Comparison of ENCODE assay signal across 19 cellular contexts in genomic region chr2:32652555-32653209, GRCh38. TPM values are rescaled to one million over a fixed set of nuclear protein-coding genes. Genes with fewer than 3 reads are reported as not detected.
DNase-seq lines count a peak whose midpoint lies in the region; ATAC-seq and TF ChIP-seq lines count a peak whose summit lies in the region.
"Had no signal": no experiment of that assay in that cellular context is flagged by ENCODE, and none has a peak within 500 bp of the region (broad histone marks: within the 10 kb centered on the region; RNA-seq: fewer than 3 reads in every experiment).

No MANE protein-coding gene starts in this region.

- H2BK120ac ChIP-seq in mesenchymal stem cell (ENCODE audit: low read depth, low read length) = no peak overlapping the region

- peaks cover 9% of the 10 kb centered on the region for H3K79me1 ChIP-seq in mesenchymal stem cell (replicated peaks; ENCODE audit: low read length, poor library complexity, severe bottlenecking)

- no peak for ATAC-seq in WTC11
- ATAC-seq: activated naive CD4-positive, alpha-beta T cell treated with anti-CD3 and anti-CD28 coated beads, Interleukin-2, amount 50 U/mL, for 72 hours; gastroesophageal sphincter; naive thymus-derived CD4-positive, alpha-beta T cell had no signal

- H3K23ac ChIP-seq in mesenchymal stem cell (ENCODE audit: low read length in 2 of 2) = no peak overlapping the region

- peaks cover 12 to 75% (median 18%) of the 10 kb centered on the region in 3 donors for H3K36me3 Mint-ChIP-seq in CD8-positive, alpha-beta memory T cell
- H3K36me3 Mint-ChIP-seq in WTC11 = peaks cover 10% of the 10 kb centered on the region

- H2AFZ ChIP-seq in mesenchymal stem cell (ENCODE audit: low read depth, low read length) = no peak overlapping the region

- TF ChIP-seq CTCF in astrocyte of the spinal cord (IDR thresholded peaks at IDR 0.05; ENCODE audit: low read depth, low read length) (no peak), WTC11 (IDR thresholded peaks at IDR 0.05) (no peak)

- H4K91ac ChIP-seq in mesenchymal stem cell (ENCODE audit: low read length) = no peak overlapping the region

- no peak overlapping the region for H2BK15ac ChIP-seq in mesenchymal stem cell (ENCODE audit: low read depth, poor library complexity, severe bottlenecking)

- H4K8ac ChIP-seq in mesenchymal stem cell (ENCODE audit: low read length) = no peak overlapping the region

- H3K9ac ChIP-seq in mesenchymal stem cell (ENCODE audit: low read length) = peak overlapping the region; percentile 48

- no peak overlapping the region for H3K4me3 ChIP-seq in astrocyte of the spinal cord (ENCODE audit: low read depth, low read length)
- no peak overlapping the region for H3K4me3 ChIP-seq in mesenchymal stem cell (ENCODE audit: insufficient read depth in 1 of 2, low read depth in 1 of 2, low read length in 2 of 2)
- no peak overlapping the region for H3K4me3 ChIP-seq in CD8-positive, alpha-beta memory T cell (ENCODE audit: low read length)
- H3K4me3 ChIP-seq: gastroesophageal sphincter, tibial nerve had no signal

- no peak overlapping the region for H3K27ac Mint-ChIP-seq in CD8-positive, alpha-beta memory T cell
- H3K27ac Mint-ChIP-seq in WTC11 = no peak overlapping the region
- H3K27ac Mint-ChIP-seq: activated naive CD4-positive, alpha-beta T cell treated with anti-CD3 and anti-CD28 coated beads, Interleukin-2, amount 50 U/mL, for 72 hours; activated T-cell treated with anti-CD3 and anti-CD28 coated beads, Interleukin-2, amount 50 U/mL, for 24 hours; B cell; naive thymus-derived CD4-positive, alpha-beta T cell; progenitor cell of endocrine pancreas had no signal

- no peak overlapping the region for H2AK5ac ChIP-seq in mesenchymal stem cell (ENCODE audit: low read length, severe bottlenecking)

- peaks cover 3 to 6% (median 4%) of the 10 kb centered on the region in 3 donors for H3K4me1 Mint-ChIP-seq in CD8-positive, alpha-beta memory T cell
- H3K4me1 Mint-ChIP-seq in WTC11 = no peaks in the 10 kb centered on the region
- H3K4me1 Mint-ChIP-seq: B cell had no signal

- H3K36me3 ChIP-seq in mesenchymal stem cell (ENCODE audit: control insufficient read depth in 1 of 2, insufficient read depth in 2 of 2, low read depth in 1 of 2, low read length in 2 of 2) = peaks cover 0 to 42% of the 10 kb centered on the region in 2 experiments
- peaks cover 13% of the 10 kb centered on the region for H3K36me3 ChIP-seq in CD8-positive, alpha-beta memory T cell (ENCODE audit: insufficient read depth, low read length)

- H3K27me3 Mint-ChIP-seq in CD8-positive, alpha-beta memory T cell = no peaks in the 10 kb centered on the region
- no peaks in the 10 kb centered on the region for H3K27me3 Mint-ChIP-seq in WTC11 (ENCODE audit: low read depth)
- H3K27me3 Mint-ChIP-seq: activated T-cell treated with anti-CD3 and anti-CD28 coated beads, Interleukin-2, amount 50 U/mL, for 24 hours; B cell; naive thymus-derived CD4-positive, alpha-beta T cell; progenitor cell of endocrine pancreas had no signal

- H2BK5ac ChIP-seq in mesenchymal stem cell (ENCODE audit: low read depth, low read length, poor library complexity, severe bottlenecking) = no peak overlapping the region

- H3K4ac ChIP-seq in mesenchymal stem cell (ENCODE audit: low read depth in 1 of 2, low read length in 2 of 2) = no peak overlapping the region

- no peaks in the 10 kb centered on the region for H3K4me1 ChIP-seq in mesenchymal stem cell (ENCODE audit: control insufficient read depth, insufficient read depth, low read depth, low read length)
- H3K4me1 ChIP-seq in CD8-positive, alpha-beta memory T cell (ENCODE audit: insufficient read depth, low read length) = no peaks in the 10 kb centered on the region

- in situ Hi-C loops in astrocyte of the spinal cord (cut with HindIII; ENCODE audit: low sequenced_read_pairs) = no loop called here

- no peak overlapping the region for H3K4me2 ChIP-seq in mesenchymal stem cell (ENCODE audit: low read length, poor library complexity, severe bottlenecking)

- no peaks in the 10 kb centered on the region for H3K9me3 Mint-ChIP-seq in CD8-positive, alpha-beta memory T cell
- no peaks in the 10 kb centered on the region for H3K9me3 Mint-ChIP-seq in WTC11
- H3K9me3 Mint-ChIP-seq: activated naive CD4-positive, alpha-beta T cell treated with anti-CD3 and anti-CD28 coated beads, Interleukin-2, amount 50 U/mL, for 72 hours; activated T-cell treated with anti-CD3 and anti-CD28 coated beads, Interleukin-2, amount 50 U/mL, for 24 hours; naive thymus-derived CD4-positive, alpha-beta T cell had no signal

- H3K4me3 Mint-ChIP-seq in CD8-positive, alpha-beta memory T cell = no peak overlapping the region
- H3K4me3 Mint-ChIP-seq in WTC11 = no peak overlapping the region
- H3K4me3 Mint-ChIP-seq: activated T-cell treated with anti-CD3 and anti-CD28 coated beads, Interleukin-2, amount 50 U/mL, for 24 hours; B cell; naive thymus-derived CD4-positive, alpha-beta T cell had no signal

- no peak overlapping the region for H3K27ac ChIP-seq in mesenchymal stem cell (ENCODE audit: low read length, poor library complexity, severe bottlenecking)
- H3K27ac ChIP-seq in CD8-positive, alpha-beta memory T cell (ENCODE audit: low read depth, low read length) = no peak overlapping the region

- no peak overlapping the region for H3K18ac ChIP-seq in mesenchymal stem cell (ENCODE audit: low read depth in 1 of 2, low read length in 2 of 2)

- CTCF ChIA-PET in CD8-positive, alpha-beta memory T cell (lab: Charles Lee) = interaction anchor here (0.9 kb wide), 1 partner anchor 14 kb away, joined by 3 read pairs; no protein-coding TSS in a partner anchor
- CTCF ChIA-PET in WTC11 (lab: Charles Lee) = no interaction called here

- H2BK12ac ChIP-seq in mesenchymal stem cell (ENCODE audit: low read length in 2 of 2) = no peak overlapping the region

- H3K9me3 ChIP-seq in mesenchymal stem cell (ENCODE audit: control insufficient read depth, low read length) = no peaks in the 10 kb centered on the region
- no peaks in the 10 kb centered on the region for H3K9me3 ChIP-seq in CD8-positive, alpha-beta memory T cell (ENCODE audit: low read length)
- H3K9me3 ChIP-seq: gastroesophageal sphincter, tibial nerve had no signal

- WGBS in mesenchymal stem cell = over 99% methylated on average over 6 of the region's 7 CpGs

- peak; percentile 19 for DNase-seq in GM03348 (ENCODE audit: low spot score)
- peak; percentile 66 for DNase-seq in NCI-H2196 treated with DMSO at 0.1 percent for 48 hours (lab: John Stamatoyannopoulos, UW; ENCODE audit: unreplicated experiment)
- DNase-seq in astrocyte of the spinal cord (ENCODE audit: low read depth, low spot score) = peak; percentile 22
- no peak for DNase-seq in mesenchymal stem cell
- DNase-seq in NCI-H1417 treated with DMSO at 0.1 percent for 48 hours (lab: John Stamatoyannopoulos, UW) = no peak
- no peak for DNase-seq in anterior cingulate cortex (lab: John Stamatoyannopoulos, UW)
- no peak for DNase-seq in CD8-positive, alpha-beta memory T cell
- DNase-seq in WTC11 (ENCODE audit: low spot score) = no peak
- DNase-seq: activated CD4-positive, alpha-beta T cell treated with anti-CD3 and anti-CD28 coated beads, Interleukin-2, amount 50 U/mL, for 48 hours; activated T-cell treated with anti-CD3 and anti-CD28 coated beads, Interleukin-2, amount 50 U/mL, for 24 hours; Calu3; GF-D8; naive thymus-derived CD4-positive, alpha-beta T cell; T-helper 1 cell had no signal

- POLR2A ChIA-PET in CD8-positive, alpha-beta memory T cell (lab: Charles Lee) = no interaction called here
- POLR2A ChIA-PET in WTC11 (lab: Charles Lee) = no interaction called here

- no peaks in the 10 kb centered on the region for H3K27me3 ChIP-seq in mesenchymal stem cell (ENCODE audit: control insufficient read depth in 1 of 2, insufficient read depth in 1 of 2, low read length in 2 of 2)
- H3K27me3 ChIP-seq in CD8-positive, alpha-beta memory T cell (ENCODE audit: insufficient read depth, low read length, poor library complexity, severe bottlenecking) = no peaks in the 10 kb centered on the region
- H3K27me3 ChIP-seq: gastroesophageal sphincter, tibial nerve had no signal

- no peak overlapping the region for H3K14ac ChIP-seq in mesenchymal stem cell (ENCODE audit: low read length in 2 of 2)

TF ChIP-seq in WTC11, 78 proteins besides CTCF, POLR2A, EP300 and RAD21 (continues in another document):
- TF ChIP-seq SOX15 (CRISPR knock-in tag; IDR thresholded peaks at IDR 0.05) (no peak), MAX (CRISPR knock-in tag; IDR thresholded peaks at IDR 0.05) (no peak), ATF3 (CRISPR knock-in tag; conservative IDR thresholded peaks at IDR 0.05) (no peak), STAT6 (CRISPR knock-in tag; conservative IDR thresholded peaks at IDR 0.05; ENCODE audit: low read depth) (no peak)

RNA-seq across cellular contexts. Expression of gene TTC27, which starts 24.8 kb away (rescaled TPM):
- 8.3 TPM for polyA plus RNA-seq in mesenchymal stem cell (2013, experiment 1 of 2)
- 11.0 TPM for polyA plus RNA-seq in mesenchymal stem cell (2013, experiment 2 of 2)
- 10 to 100 TPM; 40.9 to 41.7 TPM for total RNA-seq in CD8-positive, alpha-beta memory T cell
- polyA plus RNA-seq in CD8-positive, alpha-beta memory T cell = 22.1 TPM
- 21.0 to 25.1 TPM (median 22.1 TPM) in 3 replicates for total RNA-seq in WTC11 (2021)

Comparison
In these comparisons a context has a peak if more than half of its experiments do, and no peak if none do; other contexts are left out.
1. DNase-seq: peak in GM03348 (single experiment), NCI-H2196 treated with DMSO at 0.1 percent for 48 hours (single experiment) and astrocyte of the spinal cord (single experiment); none in mesenchymal stem cell (single experiment), NCI-H1417 treated with DMSO at 0.1 percent for 48 hours (single experiment), anterior cingulate cortex (0 of 58), CD8-positive, alpha-beta memory T cell (0 of 5) and WTC11 (single experiment).